Comparison of ENCODE assay signal across 1 cellular context in the genomic region with DNA sequence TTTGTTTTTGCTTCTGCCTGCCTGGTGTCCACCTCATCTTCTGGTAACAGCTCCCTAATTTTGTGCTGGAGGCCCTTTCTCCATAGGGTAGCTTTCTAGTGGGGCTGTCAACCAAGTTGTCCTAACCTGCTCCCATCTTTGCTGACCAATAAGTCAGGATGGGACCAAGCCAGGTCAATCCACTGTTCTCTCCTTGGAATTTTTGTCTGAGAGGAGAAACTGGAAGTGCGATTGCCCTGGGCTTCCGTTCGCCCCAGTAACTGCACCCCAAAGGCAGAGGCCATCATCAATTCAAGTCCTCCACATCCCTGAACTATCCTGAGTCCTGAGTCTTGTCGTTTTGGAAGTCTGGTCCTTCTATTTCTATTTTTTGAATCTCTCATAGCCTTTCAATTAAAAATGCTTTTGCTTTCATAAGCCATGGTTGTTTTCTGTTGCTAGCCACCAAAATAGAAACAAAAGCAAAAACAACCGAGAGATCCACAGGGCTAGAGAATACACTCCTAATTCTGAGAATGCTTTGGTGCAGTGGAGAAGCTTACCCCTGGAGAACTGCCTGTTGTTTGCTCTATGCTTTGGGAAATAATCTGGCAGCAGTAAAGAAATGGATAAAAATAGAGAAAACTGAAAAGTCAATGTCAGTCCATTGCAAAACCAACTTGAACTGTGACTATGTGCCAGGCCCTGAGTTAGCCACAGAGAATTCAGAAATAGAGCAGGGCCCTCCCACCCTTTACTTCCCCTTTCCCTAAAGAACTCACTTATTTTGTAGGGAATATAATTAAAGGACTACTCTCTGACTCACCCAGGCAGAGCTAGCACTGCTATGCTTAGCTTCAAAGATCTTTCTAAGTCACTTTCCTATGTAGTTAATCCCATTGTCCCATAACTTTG.
TF ChIP-seq lines count a peak whose summit lies in the region.

No MANE protein-coding gene starts in this region.

TF ChIP-seq in HepG2, 621 proteins besides CTCF, POLR2A, EP300 and RAD21 (continued from another document):
- TF ChIP-seq, protein P1, sequence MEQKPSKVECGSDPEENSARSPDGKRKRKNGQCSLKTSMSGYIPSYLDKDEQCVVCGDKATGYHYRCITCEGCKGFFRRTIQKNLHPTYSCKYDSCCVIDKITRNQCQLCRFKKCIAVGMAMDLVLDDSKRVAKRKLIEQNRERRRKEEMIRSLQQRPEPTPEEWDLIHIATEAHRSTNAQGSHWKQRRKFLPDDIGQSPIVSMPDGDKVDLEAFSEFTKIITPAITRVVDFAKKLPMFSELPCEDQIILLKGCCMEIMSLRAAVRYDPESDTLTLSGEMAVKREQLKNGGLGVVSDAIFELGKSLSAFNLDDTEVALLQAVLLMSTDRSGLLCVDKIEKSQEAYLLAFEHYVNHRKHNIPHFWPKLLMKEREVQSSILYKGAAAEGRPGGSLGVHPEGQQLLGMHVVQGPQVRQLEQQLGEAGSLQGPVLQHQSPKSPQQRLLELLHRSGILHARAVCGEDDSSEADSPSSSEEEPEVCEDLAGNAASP (CRISPR knock-in tag; IDR thresholded peaks at IDR 0.05; ENCODE audit: borderline replicate concordance) = no peak
- no peak for TF ChIP-seq SATB2 (CRISPR knock-in tag; IDR thresholded peaks at IDR 0.05)
- TF ChIP-seq, protein P2, sequence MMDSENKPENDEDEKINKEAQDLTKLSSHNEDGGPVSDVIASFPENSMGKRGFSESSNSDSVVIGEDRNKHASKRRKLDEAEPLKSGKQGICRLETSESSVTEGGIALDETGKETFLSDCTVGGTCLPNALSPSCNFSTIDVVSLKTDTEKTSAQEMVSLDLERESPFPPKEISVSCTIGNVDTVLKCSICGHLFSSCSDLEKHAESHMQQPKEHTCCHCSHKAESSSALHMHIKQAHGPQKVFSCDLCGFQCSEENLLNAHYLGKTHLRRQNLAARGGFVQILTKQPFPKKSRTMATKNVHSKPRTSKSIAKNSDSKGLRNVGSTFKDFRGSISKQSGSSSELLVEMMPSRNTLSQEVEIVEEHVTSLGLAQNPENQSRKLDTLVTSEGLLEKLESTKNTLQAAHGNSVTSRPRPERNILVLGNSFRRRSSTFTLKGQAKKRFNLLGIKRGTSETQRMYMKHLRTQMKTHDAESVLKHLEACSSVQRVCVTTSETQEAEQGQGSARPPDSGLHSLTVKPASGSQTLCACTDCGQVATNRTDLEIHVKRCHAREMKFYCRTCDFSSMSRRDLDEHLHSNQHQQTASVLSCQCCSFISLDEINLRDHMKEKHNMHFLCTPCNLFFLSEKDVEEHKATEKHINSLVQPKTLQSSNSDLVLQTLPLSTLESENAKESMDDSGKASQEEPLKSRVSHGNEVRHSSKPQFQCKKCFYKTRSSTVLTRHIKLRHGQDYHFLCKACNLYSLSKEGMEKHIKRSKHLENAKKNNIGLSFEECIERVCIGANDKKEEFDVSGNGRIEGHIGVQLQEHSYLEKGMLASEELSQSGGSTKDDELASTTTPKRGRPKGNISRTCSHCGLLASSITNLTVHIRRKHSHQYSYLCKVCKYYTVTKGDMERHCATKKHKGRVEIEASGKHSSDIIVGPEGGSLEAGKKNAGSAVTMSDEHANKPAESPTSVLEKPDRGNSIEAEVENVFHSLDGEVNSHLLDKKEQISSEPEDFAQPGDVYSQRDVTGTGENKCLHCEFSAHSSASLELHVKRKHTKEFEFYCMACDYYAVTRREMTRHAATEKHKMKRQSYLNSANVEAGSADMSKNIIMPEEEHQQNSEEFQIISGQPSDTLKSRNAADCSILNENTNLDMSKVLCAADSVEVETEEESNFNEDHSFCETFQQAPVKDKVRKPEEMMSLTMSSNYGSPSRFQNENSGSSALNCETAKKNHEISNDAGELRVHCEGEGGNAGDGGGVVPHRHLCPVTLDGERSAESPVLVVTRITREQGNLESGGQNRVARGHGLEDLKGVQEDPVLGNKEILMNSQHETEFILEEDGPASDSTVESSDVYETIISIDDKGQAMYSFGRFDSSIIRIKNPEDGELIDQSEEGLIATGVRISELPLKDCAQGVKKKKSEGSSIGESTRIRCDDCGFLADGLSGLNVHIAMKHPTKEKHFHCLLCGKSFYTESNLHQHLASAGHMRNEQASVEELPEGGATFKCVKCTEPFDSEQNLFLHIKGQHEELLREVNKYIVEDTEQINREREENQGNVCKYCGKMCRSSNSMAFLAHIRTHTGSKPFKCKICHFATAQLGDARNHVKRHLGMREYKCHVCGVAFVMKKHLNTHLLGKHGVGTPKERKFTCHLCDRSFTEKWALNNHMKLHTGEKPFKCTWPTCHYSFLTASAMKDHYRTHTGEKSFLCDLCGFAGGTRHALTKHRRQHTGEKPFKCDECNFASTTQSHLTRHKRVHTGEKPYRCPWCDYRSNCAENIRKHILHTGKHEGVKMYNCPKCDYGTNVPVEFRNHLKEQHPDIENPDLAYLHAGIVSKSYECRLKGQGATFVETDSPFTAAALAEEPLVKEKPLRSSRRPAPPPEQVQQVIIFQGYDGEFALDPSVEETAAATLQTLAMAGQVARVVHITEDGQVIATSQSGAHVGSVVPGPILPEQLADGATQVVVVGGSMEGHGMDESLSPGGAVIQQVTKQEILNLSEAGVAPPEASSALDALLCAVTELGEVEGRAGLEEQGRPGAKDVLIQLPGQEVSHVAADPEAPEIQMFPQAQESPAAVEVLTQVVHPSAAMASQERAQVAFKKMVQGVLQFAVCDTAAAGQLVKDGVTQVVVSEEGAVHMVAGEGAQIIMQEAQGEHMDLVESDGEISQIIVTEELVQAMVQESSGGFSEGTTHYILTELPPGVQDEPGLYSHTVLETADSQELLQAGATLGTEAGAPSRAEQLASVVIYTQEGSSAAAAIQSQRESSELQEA (CRISPR knock-in tag; IDR thresholded peaks at IDR 0.05; ENCODE audit: not compliant biosample characterization) = no peak
- no peak for TF ChIP-seq HMGA1 (CRISPR knock-in tag; conservative IDR thresholded peaks at IDR 0.05)
- TF ChIP-seq ZBTB42 (CRISPR knock-in tag; IDR thresholded peaks at IDR 0.05) = no peak
- TF ChIP-seq ZNF777 (CRISPR knock-in tag; IDR thresholded peaks at IDR 0.05) = no peak
- TF ChIP-seq, protein P3, sequence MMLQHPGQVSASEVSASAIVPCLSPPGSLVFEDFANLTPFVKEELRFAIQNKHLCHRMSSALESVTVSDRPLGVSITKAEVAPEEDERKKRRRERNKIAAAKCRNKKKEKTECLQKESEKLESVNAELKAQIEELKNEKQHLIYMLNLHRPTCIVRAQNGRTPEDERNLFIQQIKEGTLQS (CRISPR knock-in tag; IDR thresholded peaks at IDR 0.05) = no peak
